Comparison of ENCODE assay signal across 22 cellular contexts in the genomic region with DNA sequence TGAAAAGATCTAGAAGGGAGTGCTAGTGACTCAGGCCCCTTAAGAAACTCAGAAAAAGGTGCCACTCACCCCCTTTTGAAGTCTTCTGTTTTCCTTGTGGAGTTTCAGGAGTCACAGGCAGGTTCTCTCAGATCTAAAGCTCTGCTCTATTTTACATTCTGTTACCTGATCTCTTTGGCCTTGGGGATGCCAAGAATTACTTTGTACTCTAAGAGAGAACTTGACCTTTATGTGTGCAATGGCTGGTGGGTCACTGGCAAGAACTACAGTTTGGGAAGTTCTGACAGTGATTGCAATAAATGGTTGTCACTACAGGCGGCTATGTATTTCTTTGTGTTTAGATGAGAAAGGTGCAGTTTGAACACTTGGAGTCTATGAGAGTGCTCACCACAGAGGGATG.
"Had no signal": no experiment of that assay in that cellular context is flagged by ENCODE, and none has a peak within 500 bp of the region (broad histone marks: within the 10 kb centered on the region; RNA-seq: fewer than 3 reads in every experiment).

No MANE protein-coding gene starts in this region.

- ATAC-seq: left lung; naive thymus-derived CD4-positive, alpha-beta T cell; WTC11 had no signal

- H3K27me3 Mint-ChIP-seq: activated naive CD4-positive, alpha-beta T cell treated with anti-CD3 and anti-CD28 coated beads, Interleukin-2, amount 10 ng/mL, durations not matched to agents 7 days and 5 days; naive thymus-derived CD4-positive, alpha-beta T cell; progenitor cell of endocrine pancreas; stimulated activated naive CD8-positive, alpha-beta T cell treated with anti-CD3 and anti-CD28 coated beads, Interleukin-15, Interleukin-2, amounts not matched to agents 100 ng/mL and 50 ng/mL, for 24 hours had no signal

- H3K4me1 ChIP-seq: adrenal gland, colonic mucosa, heart right ventricle, left lung had no signal

- DNase-seq: activated CD4-positive, alpha-beta T cell treated with anti-CD3 and anti-CD28 coated beads for 4 hours; activated CD4-positive, alpha-beta T cell treated with anti-CD3 and anti-CD28 coated beads, Interleukin-2, amount 50 U/mL, for 48 hours; activated CD8-positive, alpha-beta memory T cell treated with anti-CD3 and anti-CD28 coated beads, Interleukin-2, amount 50 U/mL, for 48 hours; activated naive CD4-positive, alpha-beta T cell treated with anti-CD3 and anti-CD28 coated beads, Interleukin-2, amount 10 ng/mL, durations not matched to agents 7 days and 5 days; activated T-cell treated with anti-CD3 and anti-CD28 coated beads, Interleukin-2, amount 50 U/mL, for 4 hours; adrenal gland; colonic mucosa; heart right ventricle; kidney; left lung; naive thymus-derived CD4-positive, alpha-beta T cell; stimulated activated CD4-positive, alpha-beta T cell treated with anti-CD3 and anti-CD28 coated beads, Interleukin-12 subunit alpha, Interleukin-12 subunit beta, amount 100 ng/mL, for 4 hours; stimulated activated CD4-positive, alpha-beta T cell treated with anti-CD3 and anti-CD28 coated beads, Interleukin-4, amount 100 ng/mL, for 4 hours; substantia nigra; T1000; tibial artery had no signal

- H3K4me3 Mint-ChIP-seq: activated naive CD4-positive, alpha-beta T cell treated with anti-CD3 and anti-CD28 coated beads, Interleukin-2, amount 10 ng/mL, durations not matched to agents 7 days and 5 days; activated T-cell treated with anti-CD3 and anti-CD28 coated beads, Interleukin-2, amount 50 U/mL, for 4 hours; naive thymus-derived CD4-positive, alpha-beta T cell; stimulated activated naive CD8-positive, alpha-beta T cell treated with anti-CD3 and anti-CD28 coated beads, Interleukin-15, Interleukin-2, amounts not matched to agents 100 ng/mL and 50 ng/mL, for 24 hours; T-helper 1 cell treated with Interleukin-12 subunit alpha and Interleukin-12 subunit beta and Interleukin-4 antibody, amounts not matched to agents 30 μg/mL and 1 μg/mL, for 36 hours; WTC11 had no signal

- H3K4me1 Mint-ChIP-seq: activated naive CD4-positive, alpha-beta T cell treated with anti-CD3 and anti-CD28 coated beads, Interleukin-2, amount 10 ng/mL, durations not matched to agents 7 days and 5 days had no signal

- H3K27ac Mint-ChIP-seq: activated naive CD4-positive, alpha-beta T cell treated with anti-CD3 and anti-CD28 coated beads, Interleukin-2, amount 10 ng/mL, durations not matched to agents 7 days and 5 days; activated T-helper 2 cell treated with anti-CD3 and anti-CD28 coated beads, Interferon-gamma antibody, Interleukin-2, Interleukin-4, amounts not matched to agents 10 μg/mL and 5 μg/mL and 100 μg/mL, durations not matched to agents 14 hours and 24 hours and 36 hours; progenitor cell of endocrine pancreas; T-helper 1 cell treated with Interleukin-12 subunit alpha and Interleukin-12 subunit beta and Interleukin-4 antibody, amounts not matched to agents 30 μg/mL and 1 μg/mL, for 36 hours; WTC11 had no signal

- H3K27ac ChIP-seq: colonic mucosa, epithelial cell of prostate, heart right ventricle, left lung had no signal

- H3K36me3 ChIP-seq: adrenal gland, colonic mucosa, heart right ventricle, left lung, tibial artery had no signal

- H3K27me3 ChIP-seq: adrenal gland, colonic mucosa, heart right ventricle, left lung, tibial artery had no signal

- H3K9me3 ChIP-seq: adrenal gland, colonic mucosa had no signal

- H3K4me3 ChIP-seq: adrenal gland, colonic mucosa, heart right ventricle, left lung, tibial artery had no signal
